1 cellular context compared by ENCODE assay signal in the genomic region with DNA sequence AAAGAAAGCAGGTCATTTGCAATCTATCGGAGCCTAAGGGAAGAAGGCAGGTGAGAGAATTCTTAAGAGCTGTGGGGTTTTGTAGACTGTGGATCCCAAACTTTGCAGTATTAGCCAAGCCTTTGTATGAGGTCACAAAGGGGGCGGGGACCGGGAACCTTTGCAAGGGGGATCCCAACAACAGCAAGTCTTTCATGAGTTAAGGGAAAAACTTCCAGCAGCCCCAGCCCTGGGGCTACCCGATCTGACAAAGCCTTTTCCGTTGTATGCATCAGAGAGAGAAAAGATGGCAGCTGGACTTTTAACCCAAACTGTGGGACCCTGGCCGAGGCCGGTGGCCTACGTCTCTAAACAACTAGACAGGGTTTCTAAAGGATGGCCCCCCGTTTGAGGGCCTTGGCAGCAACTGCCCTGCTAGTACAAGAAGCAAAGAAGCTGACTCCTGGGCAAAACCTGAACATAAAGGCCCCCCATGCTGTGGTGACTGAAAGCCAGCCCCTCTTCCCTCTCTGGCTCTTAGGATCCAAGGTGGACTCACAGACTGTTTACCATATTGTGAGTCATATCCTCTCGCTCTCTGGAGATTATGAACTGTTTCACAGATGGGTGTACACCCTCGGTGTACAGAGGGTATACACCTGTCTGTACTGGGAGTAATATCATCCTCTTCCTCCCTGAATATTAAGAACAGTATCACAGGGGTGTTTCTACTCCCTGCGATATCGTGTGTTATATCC.
TF ChIP-seq lines count a peak whose summit lies in the region.

No MANE protein-coding gene starts in this region.

TF ChIP-seq in IMR-90, 13 proteins besides CTCF, POLR2A, EP300 and RAD21:
- TF ChIP-seq FOS (IDR thresholded peaks at IDR 0.05; ENCODE audit: low read depth, low read length): 0 out of 2 replicates have a peak, but pooled peaks have one; percentile 6
